In the genomic region with DNA sequence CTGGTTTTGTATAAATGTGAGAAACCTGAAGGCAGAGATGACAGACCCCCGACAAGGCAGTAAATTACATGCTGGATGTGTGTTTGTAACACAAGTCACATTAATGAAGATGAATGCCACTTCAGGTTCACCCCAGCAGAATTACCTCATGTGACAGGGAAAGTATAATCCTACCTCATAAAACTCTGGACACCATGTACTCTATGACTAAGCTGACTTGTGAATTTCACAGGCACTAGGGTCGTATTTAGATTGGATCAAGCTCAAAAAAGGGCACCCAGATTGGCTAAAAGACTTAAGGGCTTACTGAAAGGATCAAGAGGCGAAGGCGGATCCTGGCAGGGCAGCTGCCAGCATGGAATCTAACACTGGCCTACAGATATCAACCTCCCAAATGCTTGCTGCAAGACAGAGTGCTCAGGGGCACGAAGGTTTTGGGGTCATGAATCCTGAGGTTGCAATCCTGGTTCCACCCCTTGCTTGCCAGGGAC, we compare ENCODE assay signal across 11 cellular contexts.
DNase-seq lines count a peak whose midpoint lies in the region; ATAC-seq and TF ChIP-seq lines count a peak whose summit lies in the region.
"Had no signal": no experiment of that assay in that cellular context is flagged by ENCODE, and none has a peak within 500 bp of the region (broad histone marks: within the 10 kb centered on the region; RNA-seq: fewer than 3 reads in every experiment).

No MANE protein-coding gene starts in this region.

- no peak overlapping the region for H3K23ac ChIP-seq in mesenchymal stem cell (ENCODE audit: low read length in 2 of 2)

- no peaks in the 10 kb centered on the region for H3K27me3 ChIP-seq in mesenchymal stem cell (ENCODE audit: control insufficient read depth in 1 of 2, insufficient read depth in 1 of 2, low read length in 2 of 2)
- H3K27me3 ChIP-seq: BLaER1 had no signal

- H3K4me3 Mint-ChIP-seq in activated naive CD8-positive, alpha-beta T cell treated with anti-CD3 and anti-CD28 coated beads, Interleukin-2, amount 50 U/mL, for 24 hours, result no peak overlapping the region

- peaks cover 29% of the 10 kb centered on the region for H3K36me3 Mint-ChIP-seq in activated naive CD8-positive, alpha-beta T cell treated with anti-CD3 and anti-CD28 coated beads, Interleukin-2, amount 50 U/mL, for 24 hours (ENCODE audit: low read depth)

- no peak for DNase-seq in activated naive CD8-positive, alpha-beta T cell treated with anti-CD3 and anti-CD28 coated beads, Interleukin-2, amount 50 U/mL, for 24 hours
- DNase-seq in mesenchymal stem cell (peak; percentile 44), sciatic nerve (ENCODE audit: low spot score) (no peak), DMS 273 (lab: John Stamatoyannopoulos, UW; ENCODE audit: unreplicated experiment) (no peak)
- no peak for DNase-seq in activated effector memory CD4-positive, alpha-beta T cell treated with anti-CD3 and anti-CD28 coated beads, Interleukin-2, amount 50 U/mL, for 16 hours
- DNase-seq: H7, NCI-H2081 treated with DMSO at 0.1 percent for 48 hours had no signal

- H3K18ac ChIP-seq in mesenchymal stem cell (ENCODE audit: low read depth in 1 of 2, low read length in 2 of 2), result no peak overlapping the region

- H2BK120ac ChIP-seq in mesenchymal stem cell (ENCODE audit: low read depth, low read length), result no peak overlapping the region

- H3K27me3 Mint-ChIP-seq in activated naive CD8-positive, alpha-beta T cell treated with anti-CD3 and anti-CD28 coated beads, Interleukin-2, amount 50 U/mL, for 24 hours, result no peaks in the 10 kb centered on the region

- H3K9me3 ChIP-seq in HEK293 (ENCODE audit: control insufficient read depth, insufficient read depth, low read depth, low read length) (no peaks in the 10 kb centered on the region), mesenchymal stem cell (ENCODE audit: control insufficient read depth, low read length) (no peaks in the 10 kb centered on the region)
- H3K9me3 ChIP-seq: BLaER1 had no signal

- H2BK15ac ChIP-seq in mesenchymal stem cell (ENCODE audit: low read depth, poor library complexity, severe bottlenecking), result no peak overlapping the region

- H3K27ac ChIP-seq in C4-2B, result peak overlapping the region; percentile 11; the same call in 1 of the 2 replicates
- peak overlapping the region; percentile 94 for H3K27ac ChIP-seq in HEK293 (ENCODE audit: extremely low read depth, low read depth, low read length)
- no peak overlapping the region for H3K27ac ChIP-seq in mesenchymal stem cell (ENCODE audit: low read length, poor library complexity, severe bottlenecking)
- H3K27ac ChIP-seq: BLaER1 had no signal

- 67% methylated on average over 4 of the region's 5 CpGs for WGBS in mesenchymal stem cell

- H3K4ac ChIP-seq in mesenchymal stem cell (ENCODE audit: low read depth in 1 of 2, low read length in 2 of 2), result no peak overlapping the region

- H3K36me3 ChIP-seq in HEK293 (ENCODE audit: control insufficient read depth in 2 of 2, insufficient read depth in 1 of 2, low read length in 2 of 2) (peaks cover 0 to 6% of the 10 kb centered on the region in 2 experiments; a peak in 1 of 3 replicates), mesenchymal stem cell (ENCODE audit: control insufficient read depth in 1 of 2, insufficient read depth in 2 of 2, low read depth in 1 of 2, low read length in 2 of 2) (peaks cover 14 to 34% of the 10 kb centered on the region in 2 experiments)

- H3K4me1 ChIP-seq in HEK293 (ENCODE audit: control insufficient read depth, insufficient read depth, low read length), result peaks cover 30% of the 10 kb centered on the region
- H3K4me1 ChIP-seq in mesenchymal stem cell (ENCODE audit: control insufficient read depth, insufficient read depth, low read depth, low read length), result peaks cover 5% of the 10 kb centered on the region
- H3K4me1 ChIP-seq: BLaER1 had no signal

- H2BK12ac ChIP-seq in mesenchymal stem cell (ENCODE audit: low read length in 2 of 2), result no peak overlapping the region

- H3K79me1 ChIP-seq in mesenchymal stem cell (replicated peaks; ENCODE audit: low read length, poor library complexity, severe bottlenecking), result peaks cover 15% of the 10 kb centered on the region

- no peak overlapping the region for H3K9ac ChIP-seq in mesenchymal stem cell (ENCODE audit: low read length)
- H3K9ac ChIP-seq: BLaER1 had no signal

- CTCF ChIA-PET in HEK293 (lab: Yijun Ruan, JAX), result no interaction called here

- H4K8ac ChIP-seq in mesenchymal stem cell (ENCODE audit: low read length), result no peak overlapping the region

- POLR2A ChIA-PET in HEK293 (lab: Yijun Ruan, JAX), result no interaction called here

- H3K14ac ChIP-seq in mesenchymal stem cell (ENCODE audit: low read length in 2 of 2), result no peak overlapping the region

- intact Hi-C loops in sciatic nerve (cut with DNase I), result no loop called here

- no peak overlapping the region for H2AK5ac ChIP-seq in mesenchymal stem cell (ENCODE audit: low read length, severe bottlenecking)

- no peak overlapping the region for H3K4me3 ChIP-seq in HEK293 (ENCODE audit: low read depth, low read length)
- no peak overlapping the region for H3K4me3 ChIP-seq in mesenchymal stem cell (ENCODE audit: insufficient read depth in 1 of 2, low read depth in 1 of 2, low read length in 2 of 2)
- H3K4me3 ChIP-seq: BLaER1 had no signal

- H3K4me2 ChIP-seq in mesenchymal stem cell (ENCODE audit: low read length, poor library complexity, severe bottlenecking), result no peak overlapping the region
- H3K4me2 ChIP-seq: BLaER1 had no signal

- no peak overlapping the region for H2AFZ ChIP-seq in mesenchymal stem cell (ENCODE audit: low read depth, low read length)

- H4K91ac ChIP-seq in mesenchymal stem cell (ENCODE audit: low read length), result no peak overlapping the region

- peaks cover 16% of the 10 kb centered on the region for H3K4me1 Mint-ChIP-seq in activated naive CD8-positive, alpha-beta T cell treated with anti-CD3 and anti-CD28 coated beads, Interleukin-2, amount 50 U/mL, for 24 hours

- no peaks in the 10 kb centered on the region for H3K9me3 Mint-ChIP-seq in activated naive CD8-positive, alpha-beta T cell treated with anti-CD3 and anti-CD28 coated beads, Interleukin-2, amount 50 U/mL, for 24 hours

- no peak for ATAC-seq in activated naive CD8-positive, alpha-beta T cell treated with anti-CD3 and anti-CD28 coated beads, Interleukin-2, amount 50 U/mL, for 24 hours
- ATAC-seq in HG02798 (IDR thresholded peaks at IDR 0.05; ENCODE audit: poor library complexity, unreplicated experiment) (no peak), sciatic nerve (no peak)

- H3K27ac Mint-ChIP-seq in activated naive CD8-positive, alpha-beta T cell treated with anti-CD3 and anti-CD28 coated beads, Interleukin-2, amount 50 U/mL, for 24 hours, result peak overlapping the region; percentile 12

- no peak overlapping the region for H2BK5ac ChIP-seq in mesenchymal stem cell (ENCODE audit: low read depth, low read length, poor library complexity, severe bottlenecking)

- TF ChIP-seq CTCF in C4-2B (conservative IDR thresholded peaks at IDR 0.05) (no peak), HEK293 (tag by site-specific recombination; IDR thresholded peaks at IDR 0.05) (no peak)

TF ChIP-seq in HEK293, 187 proteins besides CTCF, POLR2A, EP300 and RAD21 (continues in another document):
- TF ChIP-seq ZBTB48 (tag by site-specific recombination; IDR thresholded peaks at IDR 0.05), result peak; percentile 92
- peak; percentile 83 for TF ChIP-seq ZNF394 (tag by site-specific recombination; IDR thresholded peaks at IDR 0.05; ENCODE audit: borderline replicate concordance)
- TF ChIP-seq, protein P1, sequence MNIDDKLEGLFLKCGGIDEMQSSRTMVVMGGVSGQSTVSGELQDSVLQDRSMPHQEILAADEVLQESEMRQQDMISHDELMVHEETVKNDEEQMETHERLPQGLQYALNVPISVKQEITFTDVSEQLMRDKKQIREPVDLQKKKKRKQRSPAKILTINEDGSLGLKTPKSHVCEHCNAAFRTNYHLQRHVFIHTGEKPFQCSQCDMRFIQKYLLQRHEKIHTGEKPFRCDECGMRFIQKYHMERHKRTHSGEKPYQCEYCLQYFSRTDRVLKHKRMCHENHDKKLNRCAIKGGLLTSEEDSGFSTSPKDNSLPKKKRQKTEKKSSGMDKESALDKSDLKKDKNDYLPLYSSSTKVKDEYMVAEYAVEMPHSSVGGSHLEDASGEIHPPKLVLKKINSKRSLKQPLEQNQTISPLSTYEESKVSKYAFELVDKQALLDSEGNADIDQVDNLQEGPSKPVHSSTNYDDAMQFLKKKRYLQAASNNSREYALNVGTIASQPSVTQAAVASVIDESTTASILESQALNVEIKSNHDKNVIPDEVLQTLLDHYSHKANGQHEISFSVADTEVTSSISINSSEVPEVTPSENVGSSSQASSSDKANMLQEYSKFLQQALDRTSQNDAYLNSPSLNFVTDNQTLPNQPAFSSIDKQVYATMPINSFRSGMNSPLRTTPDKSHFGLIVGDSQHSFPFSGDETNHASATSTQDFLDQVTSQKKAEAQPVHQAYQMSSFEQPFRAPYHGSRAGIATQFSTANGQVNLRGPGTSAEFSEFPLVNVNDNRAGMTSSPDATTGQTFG (tag by site-specific recombination; IDR thresholded peaks at IDR 0.05; ENCODE audit: borderline replicate concordance), result no peak
- no peak for TF ChIP-seq ZNF214 (tag by site-specific recombination; IDR thresholded peaks at IDR 0.05; ENCODE audit: borderline replicate concordance)
- TF ChIP-seq HOXC10 (CRISPR knock-in tag; IDR thresholded peaks at IDR 0.05), result no peak
- no peak for TF ChIP-seq ZNF747 (tag by site-specific recombination; IDR thresholded peaks at IDR 0.05)
- TF ChIP-seq, protein P2, sequence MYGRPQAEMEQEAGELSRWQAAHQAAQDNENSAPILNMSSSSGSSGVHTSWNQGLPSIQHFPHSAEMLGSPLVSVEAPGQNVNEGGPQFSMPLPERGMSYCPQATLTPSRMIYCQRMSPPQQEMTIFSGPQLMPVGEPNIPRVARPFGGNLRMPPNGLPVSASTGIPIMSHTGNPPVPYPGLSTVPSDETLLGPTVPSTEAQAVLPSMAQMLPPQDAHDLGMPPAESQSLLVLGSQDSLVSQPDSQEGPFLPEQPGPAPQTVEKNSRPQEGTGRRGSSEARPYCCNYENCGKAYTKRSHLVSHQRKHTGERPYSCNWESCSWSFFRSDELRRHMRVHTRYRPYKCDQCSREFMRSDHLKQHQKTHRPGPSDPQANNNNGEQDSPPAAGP (tag by site-specific recombination; IDR thresholded peaks at IDR 0.05), result peak; percentile 99
- 0 out of 2 replicates have a peak, but pooled peaks have one; percentile 6 for TF ChIP-seq ZNF37A (tag by site-specific recombination; IDR thresholded peaks at IDR 0.05)
- TF ChIP-seq ZNF670 (tag by site-specific recombination; IDR thresholded peaks at IDR 0.05; ENCODE audit: low read depth), result no peak
- no peak for TF ChIP-seq ZNF350 (tag by site-specific recombination; IDR thresholded peaks at IDR 0.05)
- TF ChIP-seq ZNF426 (tag by site-specific recombination; IDR thresholded peaks at IDR 0.05), result no peak
- TF ChIP-seq SP2 (tag by site-specific recombination; IDR thresholded peaks at IDR 0.05), result peak; percentile 87
- TF ChIP-seq ZNF521 (tag by site-specific recombination; IDR thresholded peaks at IDR 0.05), result no peak
- TF ChIP-seq KLF9 (tag by site-specific recombination; IDR thresholded peaks at IDR 0.05; ENCODE audit: low read depth), result peak; percentile 57; the same call in 1 of the 2 replicates
- peak; percentile 83 for TF ChIP-seq ZFP37 (tag by site-specific recombination; IDR thresholded peaks at IDR 0.05)
